29 cellular contexts compared by ENCODE assay signal in the genomic region with DNA sequence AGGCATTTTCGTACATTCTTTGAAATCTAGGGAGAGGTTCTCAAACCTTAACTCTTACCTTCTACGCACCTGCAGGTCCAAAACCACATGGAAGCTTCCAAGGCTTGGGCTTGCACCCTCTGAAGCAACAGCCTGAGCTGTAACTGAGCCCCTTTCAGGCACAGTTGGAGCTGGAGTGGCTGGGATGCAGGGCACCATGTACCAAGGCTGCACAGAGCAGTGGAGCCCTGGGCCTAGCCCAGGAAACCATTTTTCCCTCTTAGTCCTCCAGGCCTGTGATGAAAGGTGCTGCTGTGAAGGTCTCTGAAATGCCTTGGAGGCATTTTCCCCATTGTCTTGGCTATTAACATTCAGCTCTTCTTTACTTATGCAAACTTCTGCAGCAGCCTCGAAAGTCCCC.
"Had no signal": no experiment of that assay in that cellular context is flagged by ENCODE, and none has a peak within 500 bp of the region (broad histone marks: within the 10 kb centered on the region; RNA-seq: fewer than 3 reads in every experiment).

No MANE protein-coding gene starts in this region.

- DNase-seq: stimulated activated CD4-positive, alpha-beta T cell treated with anti-CD3 and anti-CD28 coated beads, Interleukin-2, amount 100 ng/mL, for 48 hours; stimulated activated CD4-positive, alpha-beta T cell treated with anti-CD3 and anti-CD28 coated beads, Interleukin-4, amount 100 ng/mL, for 1 hour; stimulated activated CD4-positive, alpha-beta T cell treated with anti-CD3 and anti-CD28 coated beads, Interleukin-4, amount 100 ng/mL, for 24 hours; stimulated activated CD4-positive, alpha-beta T cell treated with anti-CD3 and anti-CD28 coated beads, Interleukin-4, amount 100 ng/mL, for 4 hours; stimulated activated CD8-positive, alpha-beta memory T cell treated with anti-CD3 and anti-CD28 coated beads, Interleukin-4, amount 100 ng/mL, for 48 hours; stimulated activated naive B cell treated with anti-CD40 and anti-IgM and Interleukin-4, amounts not matched to agents 10 μg/mL and 1 μg/mL and 100 μg/mL, for 72 hours; stimulated activated naive CD4-positive, alpha-beta T cell; stimulated activated naive CD4-positive, alpha-beta T cell treated with Interleukin-2 at 50 U/mL for 16 hours; stimulated activated naive CD8-positive, alpha-beta T cell treated with anti-CD3 and anti-CD28 coated beads, Interleukin-15, amount 100 ng/mL, for 72 hours; stimulated activated naive CD8-positive, alpha-beta T cell treated with anti-CD3 and anti-CD28 coated beads, Interleukin-15, Interleukin-2, amounts not matched to agents 100 U/mL and 50 U/mL, for 24 hours; stomach; substantia nigra; testis; thyroid gland; tibial artery; transverse colon; trophoblast cell; upper lobe of left lung; upper lobe of right lung; uterus had no signal

- H3K27me3 Mint-ChIP-seq: stimulated activated memory B cell treated with anti-CD40 and anti-IgM and Interleukin-4, amounts not matched to agents 10 μg/mL and 1 μg/mL and 100 μg/mL, for 72 hours; stimulated activated naive CD8-positive, alpha-beta T cell treated with anti-CD3 and anti-CD28 coated beads, Interleukin-15, amount 100 ng/mL, for 72 hours; stimulated activated naive CD8-positive, alpha-beta T cell treated with anti-CD3 and anti-CD28 coated beads, Interleukin-15, Interleukin-2, amounts not matched to agents 100 ng/mL and 50 ng/mL, for 24 hours had no signal

- H3K36me3 ChIP-seq: stomach, suprapubic skin, thoracic aorta, thyroid gland, tibial artery, tibial nerve, transverse colon, upper lobe of left lung, upper lobe of right lung, uterus, vagina had no signal

- H3K36me3 Mint-ChIP-seq: type B pancreatic cell had no signal

- H3K9me3 ChIP-seq: suprapubic skin, testis, thoracic aorta, thyroid gland, tibial artery, tibial nerve, transverse colon, upper lobe of right lung, uterus, vagina had no signal

- H3K4me3 ChIP-seq: stomach, suprapubic skin, testis, thoracic aorta, thyroid gland, tibial artery, tibial nerve, transverse colon, upper lobe of left lung, upper lobe of right lung, uterus, vagina had no signal

- H3K4me1 ChIP-seq: stomach, suprapubic skin, testis, tibial artery, tibial nerve, transverse colon, upper lobe of left lung, upper lobe of right lung, uterus, vagina had no signal

- FAIRE-seq: urothelium cell line had no signal

- H3K27me3 ChIP-seq: stomach, suprapubic skin, testis, thyroid gland, tibial artery, tibial nerve, transverse colon, upper lobe of left lung, upper lobe of right lung, uterus, vagina had no signal

- H3K27ac Mint-ChIP-seq: stimulated activated memory B cell treated with anti-CD40 and anti-IgM and Interleukin-4, amounts not matched to agents 10 μg/mL and 1 μg/mL and 100 μg/mL, for 72 hours; stimulated activated naive B cell treated with anti-CD40 and anti-IgM and Interleukin-4, amounts not matched to agents 10 μg/mL and 1 μg/mL and 100 μg/mL, for 72 hours; stimulated activated naive CD8-positive, alpha-beta T cell treated with anti-CD3 and anti-CD28 coated beads, Interleukin-15, amount 100 ng/mL, for 72 hours; stimulated activated naive CD8-positive, alpha-beta T cell treated with anti-CD3 and anti-CD28 coated beads, Interleukin-15, Interleukin-2, amounts not matched to agents 100 ng/mL and 50 ng/mL, for 24 hours; type B pancreatic cell had no signal

- H3K4me3 Mint-ChIP-seq: stimulated activated effector memory CD8-positive, alpha-beta T cell treated with anti-CD3 and anti-CD28 coated beads, Interleukin-12 subunit alpha, Interleukin-12 subunit beta, amount 100 ng/mL, for 72 hours; stimulated activated memory B cell treated with anti-CD40 and anti-IgM and Interleukin-4, amounts not matched to agents 10 μg/mL and 1 μg/mL and 100 μg/mL, for 72 hours; stimulated activated naive B cell treated with anti-CD40 and anti-IgM and Interleukin-4, amounts not matched to agents 10 μg/mL and 1 μg/mL and 100 μg/mL, for 72 hours; stimulated activated naive CD8-positive, alpha-beta T cell treated with anti-CD3 and anti-CD28 coated beads, Interleukin-15, amount 100 ng/mL, for 72 hours; stimulated activated naive CD8-positive, alpha-beta T cell treated with anti-CD3 and anti-CD28 coated beads, Interleukin-15, Interleukin-2, amounts not matched to agents 100 ng/mL and 50 ng/mL, for 24 hours; type B pancreatic cell had no signal

- ATAC-seq: stimulated activated effector memory CD8-positive, alpha-beta T cell treated with anti-CD3 and anti-CD28 coated beads, Interleukin-12 subunit alpha, Interleukin-12 subunit beta, amount 100 ng/mL, for 72 hours; stimulated activated memory B cell treated with anti-CD40 and anti-IgM and Interleukin-4, amounts not matched to agents 10 μg/mL and 1 μg/mL and 100 μg/mL, for 72 hours; stimulated activated naive B cell treated with anti-CD40 and anti-IgM and Interleukin-4, amounts not matched to agents 10 μg/mL and 1 μg/mL and 100 μg/mL, for 72 hours; stimulated activated naive CD8-positive, alpha-beta T cell treated with anti-CD3 and anti-CD28 coated beads, Interleukin-15, amount 100 ng/mL, for 72 hours; stimulated activated naive CD8-positive, alpha-beta T cell treated with anti-CD3 and anti-CD28 coated beads, Interleukin-15, Interleukin-2, amounts not matched to agents 100 U/mL and 50 U/mL, for 24 hours; upper lobe of right lung had no signal

- H3K27ac ChIP-seq: stomach, suprapubic skin, testis, thoracic aorta, thyroid gland, tibial artery, tibial nerve, transverse colon, upper lobe of left lung, upper lobe of right lung, uterus, vagina had no signal
